In genomic region chr17:35877345-35878029, GRCh38 we compare ENCODE assay signal across 33 cellular contexts. TPM values are rescaled to one million over a fixed set of nuclear protein-coding genes. Genes with fewer than 3 reads are reported as not detected.
DNase-seq lines count a peak whose midpoint lies in the region; ATAC-seq and TF ChIP-seq lines count a peak whose summit lies in the region.
"Had no signal": no experiment of that assay in that cellular context is flagged by ENCODE, and none has a peak within 500 bp of the region (broad histone marks: within the 10 kb centered on the region; RNA-seq: fewer than 3 reads in every experiment).

No MANE protein-coding gene starts in this region.

- intact Hi-C loops in activated CD4-positive, alpha-beta T cell treated with anti-CD3 and anti-CD28 coated beads, Interleukin-2, amount 10 ng/mL, durations not matched to agents 24 days and 14 days (cut with micrococcal nuclease), result no loop called here
- intact Hi-C loops in activated CD4-positive, alpha-beta T cell treated with anti-CD3 and anti-CD28 coated beads for 36 hours (cut with DNase I, micrococcal nuclease), result no loop called here
- intact Hi-C loops in CD4-positive, alpha-beta T cell (cut with DNase I, micrococcal nuclease), result no loop called here
- intact Hi-C loops in left lung (cut with DNase I), result no loop called here

- no peak for TF ChIP-seq EP300 in SK-N-SH (IDR thresholded peaks at IDR 0.05; ENCODE audit: borderline replicate concordance in 1 of 2, low read depth in 1 of 2, low read length in 1 of 2)

- CTCF ChIA-PET in activated CD4-positive, alpha-beta T cell treated with anti-CD3 and anti-CD28 coated beads for 36 hours (lab: Charles Lee), result interaction anchor here (0.9 to 2.1 kb wide), 3 partner anchors 11 to 96 kb away, joined by 3 to 5 read pairs (median 3); no protein-coding TSS in a partner anchor
- CTCF ChIA-PET in CD4-positive, alpha-beta T cell (lab: Charles Lee), result no interaction called here
- CTCF ChIA-PET in activated CD4-positive, alpha-beta memory T cell treated with anti-CD3 and anti-CD28 coated beads, Interleukin-2, amount 10 ng/mL, durations not matched to agents 7 days and 5 days (lab: Charles Lee), result interaction anchor here (1.7 to 1.8 kb wide), 2 partner anchors 18 to 195 kb away, joined by 5 read pairs; no protein-coding TSS in a partner anchor
- CTCF ChIA-PET in SK-N-SH (lab: Yijun Ruan, JAX), result no interaction called here

- no peaks in the 10 kb centered on the region for H3K9me3 ChIP-seq in CD4-positive, alpha-beta T cell (ENCODE audit: control insufficient read depth, low read length)
- H3K9me3 ChIP-seq in left lung, result no peaks in the 10 kb centered on the region
- H3K9me3 ChIP-seq in SK-N-SH, result no peaks in the 10 kb centered on the region
- H3K9me3 ChIP-seq: suprapubic skin, upper lobe of left lung had no signal

- no peak overlapping the region for H2AFZ ChIP-seq in SK-N-SH (ENCODE audit: low read depth)
- H2AFZ ChIP-seq: neural progenitor cell, parathyroid adenoma had no signal

- no peaks in the 10 kb centered on the region for H3F3A ChIP-seq in SK-N-SH (replicated peaks; ENCODE audit: insufficient read depth)

- POLR2A ChIA-PET in activated CD4-positive, alpha-beta T cell treated with anti-CD3 and anti-CD28 coated beads for 36 hours (lab: Charles Lee), result no interaction called here
- POLR2A ChIA-PET in CD4-positive, alpha-beta T cell (lab: Charles Lee), result interaction anchor here (0.6 kb wide), 1 partner anchor 23 kb away, joined by 5 read pairs; no protein-coding TSS in a partner anchor
- POLR2A ChIA-PET in activated CD4-positive, alpha-beta memory T cell treated with anti-CD3 and anti-CD28 coated beads, Interleukin-2, amount 10 ng/mL, durations not matched to agents 7 days and 5 days (lab: Charles Lee), result interaction anchor here (0.7 to 9.4 kb wide), 8 partner anchors 11 to 67 kb away, joined by 3 to 228 read pairs (median 18); partner anchors contain the start of genes RDM1 and TAF15
- POLR2A ChIA-PET in SK-N-SH (lab: Yijun Ruan, JAX), result no interaction called here

- H3K4me2 ChIP-seq in SK-N-SH, result no peak overlapping the region
- H3K4me2 ChIP-seq: neural progenitor cell had no signal

- H3K4me1 ChIP-seq in left lung (peaks cover 0 to 6% of the 10 kb centered on the region in 2 donors), SK-N-SH (ENCODE audit: control insufficient read depth in 1 of 2, insufficient read depth in 2 of 2, low read depth in 1 of 2, low read length in 1 of 2) (no peaks in the 10 kb centered on the region)
- H3K4me1 ChIP-seq: neural progenitor cell, parathyroid adenoma, suprapubic skin, upper lobe of left lung had no signal

- H3K9ac ChIP-seq in SK-N-SH, result no peak overlapping the region
- H3K9ac ChIP-seq: neural progenitor cell, parathyroid adenoma had no signal

- TF ChIP-seq CTCF in CD4-positive, alpha-beta T cell (IDR thresholded peaks at IDR 0.05), result no peak
- TF ChIP-seq CTCF in left lung (IDR thresholded peaks at IDR 0.05) (no peak), SK-N-SH (IDR thresholded peaks at IDR 0.05) (no peak)

- no peaks in the 10 kb centered on the region for H3K27me3 Mint-ChIP-seq in activated CD4-positive, alpha-beta T cell treated with anti-CD3 and anti-CD28 coated beads, Interleukin-2, amount 10 ng/mL, durations not matched to agents 24 days and 14 days
- no peaks in the 10 kb centered on the region for H3K27me3 Mint-ChIP-seq in activated CD4-positive, alpha-beta T cell treated with anti-CD3 and anti-CD28 coated beads for 36 hours
- H3K27me3 Mint-ChIP-seq in CD4-positive, alpha-beta T cell, result no peaks in the 10 kb centered on the region
- H3K27me3 Mint-ChIP-seq in activated CD4-positive, alpha-beta memory T cell treated with anti-CD3 and anti-CD28 coated beads, Interleukin-2, amount 10 ng/mL, durations not matched to agents 7 days and 5 days, result no peaks in the 10 kb centered on the region
- peaks cover 2 to 18% (median 17%) of the 10 kb centered on the region in 3 donors for H3K27me3 Mint-ChIP-seq in immature natural killer cell (ENCODE audit: low read depth in 3 of 3)
- H3K27me3 Mint-ChIP-seq: memory B cell; stimulated activated naive B cell treated with anti-CD40 and anti-IgM and Interleukin-4, amounts not matched to agents 10 μg/mL and 1 μg/mL and 100 μg/mL, for 72 hours had no signal

- peaks cover 20% of the 10 kb centered on the region for H3K36me3 Mint-ChIP-seq in activated CD4-positive, alpha-beta T cell treated with anti-CD3 and anti-CD28 coated beads, Interleukin-2, amount 10 ng/mL, durations not matched to agents 24 days and 14 days (ENCODE audit: low read depth)
- no peaks in the 10 kb centered on the region for H3K36me3 Mint-ChIP-seq in activated CD4-positive, alpha-beta T cell treated with anti-CD3 and anti-CD28 coated beads for 36 hours (ENCODE audit: low read depth)
- H3K36me3 Mint-ChIP-seq in CD4-positive, alpha-beta T cell (ENCODE audit: low read depth), result no peaks in the 10 kb centered on the region
- peaks cover 63% of the 10 kb centered on the region for H3K36me3 Mint-ChIP-seq in activated CD4-positive, alpha-beta memory T cell treated with anti-CD3 and anti-CD28 coated beads, Interleukin-2, amount 10 ng/mL, durations not matched to agents 7 days and 5 days (ENCODE audit: low read depth)
- peaks cover 41 to 48% (median 46%) of the 10 kb centered on the region in 3 donors for H3K36me3 Mint-ChIP-seq in immature natural killer cell
- H3K36me3 Mint-ChIP-seq: memory B cell, neural progenitor cell had no signal

- no peaks in the 10 kb centered on the region for H3K9me2 ChIP-seq in SK-N-SH

- H3K79me2 ChIP-seq in SK-N-SH (ENCODE audit: insufficient read depth), result no peaks in the 10 kb centered on the region
- H3K79me2 ChIP-seq: parathyroid adenoma had no signal

- H3K27ac Mint-ChIP-seq in activated CD4-positive, alpha-beta T cell treated with anti-CD3 and anti-CD28 coated beads, Interleukin-2, amount 10 ng/mL, durations not matched to agents 24 days and 14 days, result no peak overlapping the region
- H3K27ac Mint-ChIP-seq in activated CD4-positive, alpha-beta T cell treated with anti-CD3 and anti-CD28 coated beads for 36 hours, result no peak overlapping the region
- H3K27ac Mint-ChIP-seq in CD4-positive, alpha-beta T cell, result no peak overlapping the region
- peak overlapping the region; percentile 64 for H3K27ac Mint-ChIP-seq in activated CD4-positive, alpha-beta memory T cell treated with anti-CD3 and anti-CD28 coated beads, Interleukin-2, amount 10 ng/mL, durations not matched to agents 7 days and 5 days
- H3K27ac Mint-ChIP-seq in immature natural killer cell, result peak overlapping the region; percentile 90 to 97 (median 94)
- H3K27ac Mint-ChIP-seq: memory B cell; neural progenitor cell; stimulated activated naive B cell treated with anti-CD40 and anti-IgM and Interleukin-4, amounts not matched to agents 10 μg/mL and 1 μg/mL and 100 μg/mL, for 72 hours had no signal

- H4K20me1 ChIP-seq in SK-N-SH (ENCODE audit: insufficient read depth), result no peaks in the 10 kb centered on the region

- no peaks in the 10 kb centered on the region for H3K27me3 ChIP-seq in CD4-positive, alpha-beta T cell (ENCODE audit: control insufficient read depth, insufficient read depth, low read length)
- no peaks in the 10 kb centered on the region for H3K27me3 ChIP-seq in left lung
- no peaks in the 10 kb centered on the region for H3K27me3 ChIP-seq in SK-N-SH (ENCODE audit: insufficient read depth)
- H3K27me3 ChIP-seq: neural progenitor cell, suprapubic skin, upper lobe of left lung had no signal

- peak overlapping the region; percentile 9 for H3K4me3 Mint-ChIP-seq in activated CD4-positive, alpha-beta T cell treated with anti-CD3 and anti-CD28 coated beads, Interleukin-2, amount 10 ng/mL, durations not matched to agents 24 days and 14 days
- H3K4me3 Mint-ChIP-seq in activated CD4-positive, alpha-beta T cell treated with anti-CD3 and anti-CD28 coated beads for 36 hours, result no peak overlapping the region
- peak overlapping the region; percentile 9 for H3K4me3 Mint-ChIP-seq in CD4-positive, alpha-beta T cell
- H3K4me3 Mint-ChIP-seq in activated CD4-positive, alpha-beta memory T cell treated with anti-CD3 and anti-CD28 coated beads, Interleukin-2, amount 10 ng/mL, durations not matched to agents 7 days and 5 days, result peak overlapping the region; percentile 94
- peak overlapping the region; percentile 91 to 97 (median 96) for H3K4me3 Mint-ChIP-seq in immature natural killer cell
- H3K4me3 Mint-ChIP-seq: memory B cell; neural progenitor cell; stimulated activated naive B cell treated with anti-CD40 and anti-IgM and Interleukin-4, amounts not matched to agents 10 μg/mL and 1 μg/mL and 100 μg/mL, for 72 hours had no signal

- peaks cover 52% of the 10 kb centered on the region for H3K4me1 Mint-ChIP-seq in activated CD4-positive, alpha-beta T cell treated with anti-CD3 and anti-CD28 coated beads, Interleukin-2, amount 10 ng/mL, durations not matched to agents 24 days and 14 days
- peaks cover 29% of the 10 kb centered on the region for H3K4me1 Mint-ChIP-seq in activated CD4-positive, alpha-beta T cell treated with anti-CD3 and anti-CD28 coated beads for 36 hours
- peaks cover 17% of the 10 kb centered on the region for H3K4me1 Mint-ChIP-seq in CD4-positive, alpha-beta T cell (ENCODE audit: low read depth)
- peaks cover 73% of the 10 kb centered on the region for H3K4me1 Mint-ChIP-seq in activated CD4-positive, alpha-beta memory T cell treated with anti-CD3 and anti-CD28 coated beads, Interleukin-2, amount 10 ng/mL, durations not matched to agents 7 days and 5 days
- H3K4me1 Mint-ChIP-seq in immature natural killer cell, result peaks cover 81 to 89% of the 10 kb centered on the region in 2 donors
- H3K4me1 Mint-ChIP-seq: neural progenitor cell had no signal

- TF ChIP-seq RAD21 in SK-N-SH (IDR thresholded peaks at IDR 0.05; ENCODE audit: low read length), result no peak

- ATAC-seq in activated CD4-positive, alpha-beta T cell treated with anti-CD3 and anti-CD28 coated beads for 36 hours, result no peak
- no peak for ATAC-seq in CD4-positive, alpha-beta T cell (ENCODE audit: poor library complexity)
- ATAC-seq in GM18498 (IDR thresholded peaks at IDR 0.05; ENCODE audit: unreplicated experiment), result no peak
- no peak for ATAC-seq in left lung
- ATAC-seq: left colon; SK-N-SH treated with all-trans-retinoic acid at 6 μM for 48 hours; stimulated activated naive B cell treated with anti-CD40 and anti-IgM and Interleukin-4, amounts not matched to agents 10 μg/mL and 1 μg/mL and 100 μg/mL, for 72 hours had no signal

- H3K9me3 Mint-ChIP-seq in activated CD4-positive, alpha-beta T cell treated with anti-CD3 and anti-CD28 coated beads, Interleukin-2, amount 10 ng/mL, durations not matched to agents 24 days and 14 days, result no peaks in the 10 kb centered on the region
- no peaks in the 10 kb centered on the region for H3K9me3 Mint-ChIP-seq in activated CD4-positive, alpha-beta T cell treated with anti-CD3 and anti-CD28 coated beads for 36 hours (ENCODE audit: low read depth)
- no peaks in the 10 kb centered on the region for H3K9me3 Mint-ChIP-seq in CD4-positive, alpha-beta T cell
- no peaks in the 10 kb centered on the region for H3K9me3 Mint-ChIP-seq in activated CD4-positive, alpha-beta memory T cell treated with anti-CD3 and anti-CD28 coated beads, Interleukin-2, amount 10 ng/mL, durations not matched to agents 7 days and 5 days
- H3K9me3 Mint-ChIP-seq in immature natural killer cell, result peaks cover 0 to 5% (median 0%) of the 10 kb centered on the region in 6 donors
- H3K9me3 Mint-ChIP-seq: memory B cell; neural progenitor cell; stimulated activated naive B cell treated with anti-CD40 and anti-IgM and Interleukin-4, amounts not matched to agents 10 μg/mL and 1 μg/mL and 100 μg/mL, for 72 hours had no signal

- no peak overlapping the region for H3K4me3 ChIP-seq in left lung
- H3K4me3 ChIP-seq in SK-N-SH (ENCODE audit: low read depth in 2 of 2, low read length in 1 of 2), result no peak overlapping the region
- H3K4me3 ChIP-seq: neural progenitor cell, suprapubic skin had no signal

- H3K27ac ChIP-seq in CD4-positive, alpha-beta T cell (ENCODE audit: low read depth, low read length), result no peak overlapping the region
- no peak overlapping the region for H3K27ac ChIP-seq in left lung
- no peak overlapping the region for H3K27ac ChIP-seq in SK-N-SH (ENCODE audit: low read depth in 2 of 2, low read length in 1 of 2)
- H3K27ac ChIP-seq: neural progenitor cell, parathyroid adenoma, suprapubic skin had no signal

- no peak for DNase-seq in activated CD4-positive, alpha-beta T cell treated with anti-CD3 and anti-CD28 coated beads, Interleukin-2, amount 10 ng/mL, durations not matched to agents 24 days and 14 days
- no peak for DNase-seq in activated CD4-positive, alpha-beta T cell treated with anti-CD3 and anti-CD28 coated beads for 36 hours
- no peak for DNase-seq in CD4-positive, alpha-beta T cell
- DNase-seq in activated CD4-positive, alpha-beta memory T cell treated with anti-CD3 and anti-CD28 coated beads, Interleukin-2, amount 10 ng/mL, durations not matched to agents 7 days and 5 days, result no peak
- DNase-seq in immature natural killer cell (no peak), left lung (no peak), SK-N-SH (no peak)
- DNase-seq: activated effector memory CD4-positive, alpha-beta T cell treated with anti-CD3 and anti-CD28 coated beads, Interleukin-2, amount 50 U/mL, for 16 hours; caudate nucleus; cortex of kidney; effector memory CD4-positive, alpha-beta T cell; GOT3; KBM-7; left colon; NCI-H1105; NCI-H187; NCI-H524 treated with DMSO at 0.1 percent for 48 hours; retina; stimulated activated naive B cell treated with anti-CD40 and anti-IgM and Interleukin-4, amounts not matched to agents 10 μg/mL and 1 μg/mL and 100 μg/mL, for 72 hours; T-helper 9 cell; upper lobe of left lung had no signal

- H3K36me3 ChIP-seq in left lung (no peaks in the 10 kb centered on the region), SK-N-SH (replicated peaks in 1 of 2; ENCODE audit: control insufficient read depth in 1 of 2, insufficient read depth in 2 of 2, low read length in 1 of 2) (no peaks in the 10 kb centered on the region)
- H3K36me3 ChIP-seq: neural progenitor cell, suprapubic skin, upper lobe of left lung had no signal

RNA-seq across cellular contexts. Expression of gene CCL5, which starts 2.7 kb away (rescaled TPM):
- total RNA-seq in activated CD4-positive, alpha-beta T cell treated with anti-CD3 and anti-CD28 coated beads, Interleukin-2, amount 10 ng/mL, durations not matched to agents 24 days and 14 days, result 19.6 and 20.7 TPM in 2 replicates
- 10 to 100 TPM; 33.1 to 50.4 TPM for total RNA-seq in activated CD4-positive, alpha-beta T cell treated with anti-CD3 and anti-CD28 coated beads for 36 hours
- 10 to 100 TPM; 35.6 to 40.1 TPM for total RNA-seq in CD4-positive, alpha-beta T cell
- total RNA-seq in activated CD4-positive, alpha-beta memory T cell treated with anti-CD3 and anti-CD28 coated beads, Interleukin-2, amount 10 ng/mL, durations not matched to agents 7 days and 5 days, result 100 to 1,000 TPM; 482 to 491 TPM
- polyA plus RNA-seq in immature natural killer cell (1,000 to 10,000 TPM; 1,095 to 2,255 (median 1,960) TPM), SK-N-SH (2012; rRNA removed) (0.23 and 0.57 TPM in 2 replicates)
- total RNA-seq in left lung, result 10 to 100 TPM in 1 of 2 donors, 1 to 10 TPM in 1; 5.3 to 12.4 TPM
- polyA plus RNA-seq in SK-N-SH (2012; cell fraction: cytosol; rRNA removed), result 0.33 and 0.45 TPM in 2 replicates
- 0.06 and 0.08 TPM in 2 replicates for polyA plus RNA-seq in SK-N-SH (2012; cell fraction: nucleus; rRNA removed)
- total RNA-seq: A172, epithelial cell of proximal tubule had no signal

RNA-seq across cellular contexts. Expression of gene HEATR9, which starts 8.8 kb away (rescaled TPM):
- 0.14 TPM in 1 of 2 replicates, not detected in the other for total RNA-seq in activated CD4-positive, alpha-beta T cell treated with anti-CD3 and anti-CD28 coated beads, Interleukin-2, amount 10 ng/mL, durations not matched to agents 24 days and 14 days
- under 1 TPM in 1 of 2 experiments, not detected in 1; 0.18 TPM for total RNA-seq in activated CD4-positive, alpha-beta T cell treated with anti-CD3 and anti-CD28 coated beads for 36 hours
- total RNA-seq in CD4-positive, alpha-beta T cell, result under 1 TPM; 0.47 to 0.61 TPM
- 1 to 10 TPM; 2.3 to 3.1 TPM for total RNA-seq in activated CD4-positive, alpha-beta memory T cell treated with anti-CD3 and anti-CD28 coated beads, Interleukin-2, amount 10 ng/mL, durations not matched to agents 7 days and 5 days
- polyA plus RNA-seq in immature natural killer cell (under 1 TPM in 2 of 3 donors, not detected in 1; 0.11 to 0.19 TPM), SK-N-SH (2012; rRNA removed) (not detected in 2 replicates)
- under 1 TPM in 1 of 2 donors, not detected in 1; 0.37 TPM for total RNA-seq in left lung
- polyA plus RNA-seq in SK-N-SH (2012; cell fraction: cytosol; rRNA removed), result not detected in 2 replicates
- not detected in 2 replicates for polyA plus RNA-seq in SK-N-SH (2012; cell fraction: nucleus; rRNA removed)
- total RNA-seq: A172, epithelial cell of proximal tubule, glomerular endothelial cell, left colon, M059J, skeletal muscle tissue, suprapubic skin had no signal

RNA-seq across cellular contexts. Expression of gene RDM1, which starts 53.1 kb away (rescaled TPM):
- total RNA-seq in activated CD4-positive, alpha-beta T cell treated with anti-CD3 and anti-CD28 coated beads, Interleukin-2, amount 10 ng/mL, durations not matched to agents 24 days and 14 days, result 2.6 and 2.9 TPM in 2 replicates
- 1 to 10 TPM; 4.4 to 6.5 TPM for total RNA-seq in activated CD4-positive, alpha-beta T cell treated with anti-CD3 and anti-CD28 coated beads for 36 hours
- not detected for total RNA-seq in CD4-positive, alpha-beta T cell
- total RNA-seq in activated CD4-positive, alpha-beta memory T cell treated with anti-CD3 and anti-CD28 coated beads, Interleukin-2, amount 10 ng/mL, durations not matched to agents 7 days and 5 days, result 10 to 100 TPM; 14.4 to 16.9 TPM
- polyA plus RNA-seq in immature natural killer cell (1 to 10 TPM in 1 of 3 donors, under 1 TPM in 1, not detected in 1; 0.82 to 1.7 TPM), SK-N-SH (2012; rRNA removed) (1.8 and 2.5 TPM in 2 replicates)
- 1 to 10 TPM in 1 of 2 donors, not detected in 1; 1.8 TPM for total RNA-seq in left lung
- polyA plus RNA-seq in SK-N-SH (2012; cell fraction: cytosol; rRNA removed), result 2.0 and 2.3 TPM in 2 replicates
- polyA plus RNA-seq in SK-N-SH (2012; cell fraction: nucleus; rRNA removed), result 2.8 and 4.1 TPM in 2 replicates
- total RNA-seq: skeletal muscle tissue, suprapubic skin, upper lobe of left lung had no signal
- polyA plus RNA-seq: adipose tissue had no signal

Comparison
In these comparisons a context has a peak if more than half of its experiments do, and no peak if none do; other contexts are left out.
1. H3K27ac Mint-ChIP-seq: peak in activated CD4-positive, alpha-beta memory T cell treated with anti-CD3 and anti-CD28 coated beads, Interleukin-2, amount 10 ng/mL, durations not matched to agents 7 days and 5 days (single experiment) and immature natural killer cell (6 of 6); none in activated CD4-positive, alpha-beta T cell treated with anti-CD3 and anti-CD28 coated beads, Interleukin-2, amount 10 ng/mL, durations not matched to agents 24 days and 14 days (single experiment), activated CD4-positive, alpha-beta T cell treated with anti-CD3 and anti-CD28 coated beads for 36 hours (single experiment) and CD4-positive, alpha-beta T cell (single experiment).
2. RNA of gene CCL5, which starts 2.7 kb away (total RNA-seq): 482 to 491 TPM in activated CD4-positive, alpha-beta memory T cell treated with anti-CD3 and anti-CD28 coated beads, Interleukin-2, amount 10 ng/mL, durations not matched to agents 7 days and 5 days; 33.1 to 50.4 TPM in activated CD4-positive, alpha-beta T cell treated with anti-CD3 and anti-CD28 coated beads for 36 hours, 35.6 to 40.1 TPM in CD4-positive, alpha-beta T cell, 19.6 to 20.7 TPM in activated CD4-positive, alpha-beta T cell treated with anti-CD3 and anti-CD28 coated beads, Interleukin-2, amount 10 ng/mL, durations not matched to agents 24 days and 14 days and 5.3 to 12.4 TPM in left lung; every median in the first group is over 4 times any median in the second.
3. CTCF ChIA-PET loops: an anchor here in activated CD4-positive, alpha-beta T cell treated with anti-CD3 and anti-CD28 coated beads for 36 hours (0.9 to 2.1 kb wide) and activated CD4-positive, alpha-beta memory T cell treated with anti-CD3 and anti-CD28 coated beads, Interleukin-2, amount 10 ng/mL, durations not matched to agents 7 days and 5 days (1.7 to 1.8 kb wide); none called in CD4-positive, alpha-beta T cell and SK-N-SH.
4. POLR2A ChIA-PET loops: an anchor here in CD4-positive, alpha-beta T cell (0.6 kb wide) and activated CD4-positive, alpha-beta memory T cell treated with anti-CD3 and anti-CD28 coated beads, Interleukin-2, amount 10 ng/mL, durations not matched to agents 7 days and 5 days (0.7 to 9.4 kb wide); none called in activated CD4-positive, alpha-beta T cell treated with anti-CD3 and anti-CD28 coated beads for 36 hours and SK-N-SH.